22 cellular contexts compared by ENCODE assay signal in genomic region chr10:104908581-104908980, GRCh38.
A peak's percentile ranks its signal among the peaks of the same experiment; 100 is the strongest.
DNase-seq lines count a peak whose midpoint lies in the region; ATAC-seq lines count a peak whose summit lies in the region.
"Had no signal": no experiment of that assay in that cellular context is flagged by ENCODE, and none has a peak within 500 bp of the region (broad histone marks: within the 10 kb centered on the region; RNA-seq: fewer than 3 reads in every experiment).

No MANE protein-coding gene starts in this region.

- no peaks in the 10 kb centered on the region for H3K36me3 ChIP-seq in BLaER1 treated with 17β-estradiol and CSF1 and Interleukin-3, amounts not matched to agents 10 nM and 100 nM
- H3K36me3 ChIP-seq: BE2C had no signal

- DNase-seq in head of caudate nucleus (peak in 30 of 42 donors; percentile 8 to 85 (median 44)), putamen (ENCODE audit: low spot score) (peak; percentile 67), left lobe of liver (ENCODE audit: low spot score) (no peak), posterior vena cava (ENCODE audit: low spot score) (no peak)
- no peak for DNase-seq in activated CD8-positive, alpha-beta memory T cell treated with anti-CD3 and anti-CD28 coated beads for 24 hours
- no peak for DNase-seq in activated naive CD4-positive, alpha-beta T cell treated with anti-CD3 and anti-CD28 coated beads, Interleukin-2, amount 50 U/mL, for 72 hours (ENCODE audit: low spot score in 2 of 2)
- DNase-seq: 8988T; ACHN; BE2C; C1 segment of cervical spinal cord; CD4-positive, alpha-beta memory T cell; CD4-positive, CD25-positive, alpha-beta regulatory T cell; CD8-positive, alpha-beta memory T cell; COR-L47; DMS 273 treated with DMSO at 0.1 percent for 48 hours; DMS53; DND-41; EL; GDM1 had no signal

- intact Hi-C loops in head of caudate nucleus (cut with DNase I) (no loop called here), posterior vena cava (cut with DNase I) (no loop called here)

- ATAC-seq in left lobe of liver = no peak
- no peak for ATAC-seq in activated naive CD4-positive, alpha-beta T cell treated with anti-CD3 and anti-CD28 coated beads, Interleukin-2, amount 50 U/mL, for 72 hours

- no peaks in the 10 kb centered on the region for H3K27me3 ChIP-seq in BLaER1 treated with 17β-estradiol and CSF1 and Interleukin-3, amounts not matched to agents 10 nM and 100 nM
- H3K27me3 ChIP-seq: BE2C had no signal

- H3K27ac ChIP-seq in BLaER1 treated with 17β-estradiol and CSF1 and Interleukin-3, amounts not matched to agents 10 nM and 100 nM = no peak overlapping the region

- no peak overlapping the region for H3K4me3 ChIP-seq in BLaER1 treated with 17β-estradiol and CSF1 and Interleukin-3, amounts not matched to agents 10 nM and 100 nM
- H3K4me3 ChIP-seq: GM12878 had no signal

- no peaks in the 10 kb centered on the region for H3K36me3 Mint-ChIP-seq in activated naive CD4-positive, alpha-beta T cell treated with anti-CD3 and anti-CD28 coated beads, Interleukin-2, amount 50 U/mL, for 72 hours
- H3K36me3 Mint-ChIP-seq: CD14-positive monocyte; CD4-positive, alpha-beta memory T cell; CD4-positive, CD25-positive, alpha-beta regulatory T cell; CD8-positive, alpha-beta memory T cell had no signal

- H4K20me1 ChIP-seq in BLaER1 treated with 17β-estradiol and CSF1 and Interleukin-3, amounts not matched to agents 10 nM and 100 nM = no peaks in the 10 kb centered on the region

- no peaks in the 10 kb centered on the region for H3K9me3 ChIP-seq in BLaER1 treated with 17β-estradiol and CSF1 and Interleukin-3, amounts not matched to agents 10 nM and 100 nM (replicated peaks in 1 of 11)
- H3K9me3 ChIP-seq: BE2C had no signal

- H3K4me1 ChIP-seq in BLaER1 treated with 17β-estradiol and CSF1 and Interleukin-3, amounts not matched to agents 10 nM and 100 nM = peaks cover 13 to 36% (median 32%) of the 10 kb centered on the region in 10 experiments
- H3K4me1 ChIP-seq: BE2C had no signal

- no peak overlapping the region for H3K27ac Mint-ChIP-seq in activated naive CD4-positive, alpha-beta T cell treated with anti-CD3 and anti-CD28 coated beads, Interleukin-2, amount 50 U/mL, for 72 hours
- H3K27ac Mint-ChIP-seq: CD14-positive monocyte; CD4-positive, CD25-positive, alpha-beta regulatory T cell; CD8-positive, alpha-beta memory T cell had no signal

- H3K4me2 ChIP-seq in BLaER1 treated with 17β-estradiol and CSF1 and Interleukin-3, amounts not matched to agents 10 nM and 100 nM = peak overlapping the region; percentile 41 to 78 (median 69); a peak in 19 of 22 replicates

- no peak overlapping the region for H3K9ac ChIP-seq in BLaER1 treated with 17β-estradiol and CSF1 and Interleukin-3, amounts not matched to agents 10 nM and 100 nM

- H3K9me3 Mint-ChIP-seq in activated naive CD4-positive, alpha-beta T cell treated with anti-CD3 and anti-CD28 coated beads, Interleukin-2, amount 50 U/mL, for 72 hours = peaks cover 0 to 5% of the 10 kb centered on the region in 2 donors

Comparison
In these comparisons a context has a peak if more than half of its experiments do, and no peak if none do; other contexts are left out.
1. DNase-seq: peak in head of caudate nucleus (30 of 42) and putamen (single experiment); none in left lobe of liver (single experiment), activated CD8-positive, alpha-beta memory T cell treated with anti-CD3 and anti-CD28 coated beads for 24 hours (single experiment), activated naive CD4-positive, alpha-beta T cell treated with anti-CD3 and anti-CD28 coated beads, Interleukin-2, amount 50 U/mL, for 72 hours (0 of 2) and posterior vena cava (single experiment).